ENCODE assay signal across 8 cellular contexts in genomic region chr7:27156508-27156898, GRCh38. TPM values are rescaled to one million over a fixed set of nuclear protein-coding genes. Genes with fewer than 3 reads are reported as not detected.
A peak's percentile ranks its signal among the peaks of the same experiment; 100 is the strongest.
DNase-seq lines count a peak whose midpoint lies in the region; ATAC-seq, FAIRE-seq and TF ChIP-seq lines count a peak whose summit lies in the region.

Gene HOXA7, minus strand, starts transcription at chr7:27156675. Its CDS starts 130 bp downstream, at chr7:27156545.

- H3K27ac ChIP-seq in 22Rv1: peak within 1 kb of the TSS; percentile 99

- DNase-seq in GM12864 (ENCODE audit: low read depth) (no peak), RCC 7860 (ENCODE audit: low spot score) (peak; percentile 3), fibroblast of villous mesenchyme (ENCODE audit: low read depth) (peak; percentile 75), sciatic nerve (ENCODE audit: low spot score) (peak; percentile 91), germinal center (ENCODE audit: low spot score) (no peak)

- TF ChIP-seq CTCF in 22Rv1 (IDR thresholded peaks at IDR 0.05) (no peak), GM12864 (IDR thresholded peaks at IDR 0.05; ENCODE audit: low read depth, low read length, missing control alignments) (no peak), fibroblast of villous mesenchyme (IDR thresholded peaks at IDR 0.05; ENCODE audit: insufficient read depth, low read depth, low read length) (no peak)

- intact Hi-C loops in sciatic nerve (cut with DNase I): loop anchor here (10.0 kb wide), 1 partner anchor 782 kb away; no protein-coding TSS in a partner anchor

- peak within 1 kb of the TSS; percentile 13 for H3K4me3 ChIP-seq in GM12864 (ENCODE audit: low read depth, low read length)
- peak within 1 kb of the TSS; percentile 60 for H3K4me3 ChIP-seq in fibroblast of villous mesenchyme (ENCODE audit: low read depth, low read length)

- peak; percentile 73 for ATAC-seq in sciatic nerve
- no peak for ATAC-seq in HG03457 (IDR thresholded peaks at IDR 0.05; ENCODE audit: unreplicated experiment)
- ATAC-seq in GM18519 (IDR thresholded peaks at IDR 0.05; ENCODE audit: low FRiP score, unreplicated experiment): no peak

- FAIRE-seq in RCC 7860 (lab: Jason Lieb, UNC): no peak

RNA-seq across cellular contexts. Expression of gene HOXA7, which starts in this region (rescaled TPM):
- total RNA-seq in fibroblast of villous mesenchyme: 2.2 and 2.3 TPM in 2 replicates
- 6.2 TPM for total RNA-seq in sciatic nerve

Comparison
In these comparisons a context has a peak if more than half of its experiments do, and no peak if none do; other contexts are left out.
1. DNase-seq: peak in RCC 7860 (single experiment), fibroblast of villous mesenchyme (single experiment) and sciatic nerve (single experiment); none in GM12864 (single experiment) and germinal center (single experiment).